11 cellular contexts compared by ENCODE assay signal in genomic region chr14:79543966-79544365, GRCh38.
DNase-seq lines count a peak whose midpoint lies in the region; ATAC-seq and TF ChIP-seq lines count a peak whose summit lies in the region.
"Had no signal": no experiment of that assay in that cellular context is flagged by ENCODE, and none has a peak within 500 bp of the region (broad histone marks: within the 10 kb centered on the region; RNA-seq: fewer than 3 reads in every experiment).

No MANE protein-coding gene starts in this region.

- no peaks in the 10 kb centered on the region for H3K4me1 ChIP-seq in body of pancreas

- peaks cover 3% of the 10 kb centered on the region for H3K27me3 Mint-ChIP-seq in HFFc6 (ENCODE audit: insufficient read depth)
- no peaks in the 10 kb centered on the region for H3K27me3 Mint-ChIP-seq in activated CD4-positive, alpha-beta T cell treated with anti-CD3 and anti-CD28 coated beads, Interleukin-2, amount 10 ng/mL, durations not matched to agents 7 days and 5 days

- TF ChIP-seq CTCF in AG09309 (IDR thresholded peaks at IDR 0.05; ENCODE audit: control insufficient read depth, insufficient read depth, low read depth, low read length, missing control alignments) (peak; percentile 58), HFFc6 (IDR thresholded peaks at IDR 0.05) (peak; percentile 78), body of pancreas (IDR thresholded peaks at IDR 0.05) (peak in 5 of 7 experiments; percentile 5 to 38 (median 25))

- H3K36me3 ChIP-seq in body of pancreas (replicated peaks in 1 of 2; ENCODE audit: insufficient read depth in 1 of 2, low read depth in 2 of 2) = no peaks in the 10 kb centered on the region

- no peaks in the 10 kb centered on the region for H3K36me3 Mint-ChIP-seq in HFFc6 (ENCODE audit: low read depth)
- H3K36me3 Mint-ChIP-seq in activated CD4-positive, alpha-beta T cell treated with anti-CD3 and anti-CD28 coated beads, Interleukin-2, amount 10 ng/mL, durations not matched to agents 7 days and 5 days (ENCODE audit: low read depth) = no peaks in the 10 kb centered on the region

- ATAC-seq in body of pancreas (no peak), GM21515 (IDR thresholded peaks at IDR 0.05; ENCODE audit: unreplicated experiment) (no peak)
- ATAC-seq: HCT116 had no signal

- H3K4me1 Mint-ChIP-seq in HFFc6 (ENCODE audit: low read depth) = peaks cover 6% of the 10 kb centered on the region; the same call in 1 of the 2 replicates
- no peaks in the 10 kb centered on the region for H3K4me1 Mint-ChIP-seq in activated CD4-positive, alpha-beta T cell treated with anti-CD3 and anti-CD28 coated beads, Interleukin-2, amount 10 ng/mL, durations not matched to agents 7 days and 5 days

- no peaks in the 10 kb centered on the region for H3K27me3 ChIP-seq in body of pancreas

- no peak overlapping the region for H3K4me3 Mint-ChIP-seq in HFFc6
- H3K4me3 Mint-ChIP-seq in activated CD4-positive, alpha-beta T cell treated with anti-CD3 and anti-CD28 coated beads, Interleukin-2, amount 10 ng/mL, durations not matched to agents 7 days and 5 days = no peak overlapping the region
- H3K4me3 Mint-ChIP-seq: T-helper 1 cell treated with Interleukin-12 subunit alpha and Interleukin-12 subunit beta and Interleukin-4 antibody, amounts not matched to agents 30 μg/mL and 1 μg/mL, for 36 hours had no signal

- POLR2A ChIA-PET in activated CD4-positive, alpha-beta T cell treated with anti-CD3 and anti-CD28 coated beads, Interleukin-2, amount 10 ng/mL, durations not matched to agents 7 days and 5 days (lab: Charles Lee) = no interaction called here

- intact Hi-C loops in body of pancreas (cut with DNase I) = no loop called here

- H3K4me3 ChIP-seq in AG09309 (ENCODE audit: control insufficient read depth, low read depth, low read length) (no peak overlapping the region), body of pancreas (no peak overlapping the region)

- H3K9me3 ChIP-seq in body of pancreas = no peaks in the 10 kb centered on the region

- H3K27ac ChIP-seq in body of pancreas = no peak overlapping the region

- no peak for TF ChIP-seq POLR2A in body of pancreas (IDR thresholded peaks at IDR 0.05)

- 74% methylated on average over 6 of the region's 6 CpGs for WGBS in body of pancreas, 2 donors

- no peak overlapping the region; the same call in 1 of the 2 replicates for H3K27ac Mint-ChIP-seq in HFFc6
- H3K27ac Mint-ChIP-seq in activated CD4-positive, alpha-beta T cell treated with anti-CD3 and anti-CD28 coated beads, Interleukin-2, amount 10 ng/mL, durations not matched to agents 7 days and 5 days = no peak overlapping the region
- H3K27ac Mint-ChIP-seq: T-helper 1 cell treated with Interleukin-12 subunit alpha and Interleukin-12 subunit beta and Interleukin-4 antibody, amounts not matched to agents 30 μg/mL and 1 μg/mL, for 36 hours had no signal

- H3K9me3 Mint-ChIP-seq in HFFc6 = peaks cover 5% of the 10 kb centered on the region; the same call in 1 of the 2 replicates
- H3K9me3 Mint-ChIP-seq in activated CD4-positive, alpha-beta T cell treated with anti-CD3 and anti-CD28 coated beads, Interleukin-2, amount 10 ng/mL, durations not matched to agents 7 days and 5 days = peaks cover 5% of the 10 kb centered on the region

- CTCF ChIA-PET in activated CD4-positive, alpha-beta T cell treated with anti-CD3 and anti-CD28 coated beads, Interleukin-2, amount 10 ng/mL, durations not matched to agents 7 days and 5 days (lab: Charles Lee) = no interaction called here

- DNase-seq in AG09309 (ENCODE audit: low read depth) = no peak
- peak; percentile 18 for DNase-seq in HFFc6
- DNase-seq in body of pancreas = no peak
- peak; percentile 56 for DNase-seq in kidney tubule cell (ENCODE audit: low spot score)
- DNase-seq in LoVo (ENCODE audit: low spot score) = no peak
- DNase-seq in cerebellar cortex (ENCODE audit: low spot score) = no peak
- no peak for DNase-seq in activated CD4-positive, alpha-beta T cell treated with anti-CD3 and anti-CD28 coated beads, Interleukin-2, amount 10 ng/mL, durations not matched to agents 7 days and 5 days
- DNase-seq: MM.1S had no signal

Comparison
In these comparisons a context has a peak if more than half of its experiments do, and no peak if none do; other contexts are left out.
1. DNase-seq: peak in HFFc6 (single experiment) and kidney tubule cell (single experiment); none in AG09309 (single experiment), body of pancreas (0 of 4), LoVo (single experiment), cerebellar cortex (single experiment) and activated CD4-positive, alpha-beta T cell treated with anti-CD3 and anti-CD28 coated beads, Interleukin-2, amount 10 ng/mL, durations not matched to agents 7 days and 5 days (single experiment).
2. CTCF ChIP-seq: peak in every context shown above with its lines; median percentile 78 in HFFc6; 58 in AG09309; 25 in body of pancreas.